10 cellular contexts compared by ENCODE assay signal in the genomic region with DNA sequence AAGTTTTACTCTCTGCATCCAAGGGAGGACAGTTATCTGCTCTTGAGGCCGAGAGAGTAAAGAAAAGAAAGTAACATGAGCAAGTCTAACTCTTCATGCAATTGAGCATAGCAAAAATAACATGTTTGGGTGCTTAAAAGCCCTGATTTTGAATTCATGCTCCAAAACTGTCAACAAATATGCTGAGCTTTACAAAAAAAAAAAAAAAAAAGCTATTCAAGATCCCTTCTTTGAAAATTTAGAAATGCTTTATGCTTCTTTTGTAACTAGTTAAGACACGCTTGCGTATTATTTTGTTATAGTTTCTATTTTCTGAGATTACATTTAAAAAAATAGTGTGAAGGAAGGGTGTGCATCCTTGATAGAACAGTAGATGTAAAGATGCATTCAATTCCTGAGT.
"Had no signal": no experiment of that assay in that cellular context is flagged by ENCODE, and none has a peak within 500 bp of the region (broad histone marks: within the 10 kb centered on the region; RNA-seq: fewer than 3 reads in every experiment).

No MANE protein-coding gene starts in this region.

- DNase-seq: GM23248, GOT3, H7, H9, HCEC 1CT, HFFc6 had no signal

- H3K4me3 ChIP-seq: GM23248, HAP-1 had no signal

- H3K9ac ChIP-seq: GM23248 had no signal

- ATAC-seq: HCT116 had no signal

- H3K4me1 Mint-ChIP-seq: H9 had no signal

- H3K27ac Mint-ChIP-seq: H9, HFFc6 had no signal

- H2AFZ ChIP-seq: GM23248 had no signal

- H3K27ac ChIP-seq: GM23248 had no signal

- FAIRE-seq: H1, H54 had no signal

- H3K4me3 Mint-ChIP-seq: H9, HFFc6 had no signal

- H3K36me3 ChIP-seq: HAP-1 had no signal
